9 cellular contexts compared by ENCODE assay signal in the genomic region with DNA sequence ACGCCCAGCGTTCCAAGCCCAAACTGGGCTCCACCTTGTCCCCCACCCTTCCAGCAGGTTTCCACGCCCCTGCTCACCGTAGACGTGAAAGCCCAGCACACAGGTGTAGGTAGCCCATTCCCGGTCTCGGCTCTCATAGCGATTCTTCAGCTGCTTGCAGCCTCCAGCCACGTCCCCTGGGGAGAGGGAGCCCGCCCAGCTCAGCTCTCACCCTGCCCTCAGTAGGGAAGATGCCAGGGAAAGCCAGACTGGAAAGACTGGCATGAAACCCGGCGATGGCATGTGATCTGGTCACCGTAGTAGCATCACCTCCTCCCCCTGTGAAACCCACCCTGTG. TPM values are rescaled to one million over a fixed set of nuclear protein-coding genes. Genes with fewer than 3 reads are reported as not detected.
A peak's percentile ranks its signal among the peaks of the same experiment; 100 is the strongest.
DNase-seq lines count a peak whose midpoint lies in the region; ATAC-seq, FAIRE-seq and TF ChIP-seq lines count a peak whose summit lies in the region.
"Had no signal": no experiment of that assay in that cellular context is flagged by ENCODE, and none has a peak within 500 bp of the region (broad histone marks: within the 10 kb centered on the region; RNA-seq: fewer than 3 reads in every experiment).

No MANE protein-coding gene starts in this region.

- no peak overlapping the region for H3K4me3 ChIP-seq in CD8-positive, alpha-beta T cell (ENCODE audit: low read depth, low read length)
- peak overlapping the region; percentile 76 to 100 (median 96) for H3K4me3 ChIP-seq in Peyer's patch
- H3K4me3 ChIP-seq in esophagus squamous epithelium, result peak overlapping the region; percentile 89 to 99 (median 94)
- H3K4me3 ChIP-seq in ovary, result peak overlapping the region; percentile 81
- H3K4me3 ChIP-seq: GM12878 had no signal

- peaks cover 21% of the 10 kb centered on the region for H3K4me1 ChIP-seq in CD8-positive, alpha-beta T cell (ENCODE audit: insufficient read depth, low read length)
- H3K4me1 ChIP-seq in Peyer's patch (peaks cover 6 to 40% (median 13%) of the 10 kb centered on the region in 4 donors), esophagus squamous epithelium (peaks cover 27 to 87% (median 33%) of the 10 kb centered on the region in 3 donors), ovary (ENCODE audit: insufficient read depth) (peaks cover 9% of the 10 kb centered on the region)

- no peaks in the 10 kb centered on the region for H3K27me3 Mint-ChIP-seq in CD8-positive, alpha-beta T cell (ENCODE audit: low read depth)

- no peak for ATAC-seq in CD8-positive, alpha-beta T cell
- ATAC-seq: GM12878 had no signal

- TF ChIP-seq CTCF in CD8-positive, alpha-beta T cell (IDR thresholded peaks at IDR 0.05), result no peak
- TF ChIP-seq CTCF in Peyer's patch (IDR thresholded peaks at IDR 0.05) (no peak), esophagus squamous epithelium (IDR thresholded peaks at IDR 0.05) (no peak), ovary (IDR thresholded peaks at IDR 0.05) (no peak), D721Med (IDR thresholded peaks at IDR 0.05; ENCODE audit: insufficient read depth, missing control alignments) (no peak)

- no peak for FAIRE-seq in D721Med (lab: Jason Lieb, UNC)
- FAIRE-seq: GM12878 had no signal

- peak overlapping the region; percentile 38 for H3K27ac Mint-ChIP-seq in CD8-positive, alpha-beta T cell

- H3K9me3 Mint-ChIP-seq in CD8-positive, alpha-beta T cell, result no peaks in the 10 kb centered on the region

- no peaks in the 10 kb centered on the region for H3K27me3 ChIP-seq in CD8-positive, alpha-beta T cell (ENCODE audit: insufficient read depth, low read length)
- no peaks in the 10 kb centered on the region for H3K27me3 ChIP-seq in Peyer's patch
- H3K27me3 ChIP-seq in esophagus squamous epithelium, result no peaks in the 10 kb centered on the region
- no peaks in the 10 kb centered on the region for H3K27me3 ChIP-seq in ovary

- CTCF ChIA-PET in CD8-positive, alpha-beta T cell (lab: Charles Lee), result interaction anchor here (1.4 to 4.7 kb wide), 3 partner anchors 11 to 179 kb away, joined by 3 to 37 read pairs (median 7); partner anchors contain the start of gene TUT1

- TF ChIP-seq POLR2A in Peyer's patch (IDR thresholded peaks at IDR 0.05), result no peak
- TF ChIP-seq POLR2A in esophagus squamous epithelium (IDR thresholded peaks at IDR 0.05), result no peak
- TF ChIP-seq POLR2A in ovary (IDR thresholded peaks at IDR 0.05), result no peak

- intact Hi-C loops in CD8-positive, alpha-beta T cell (cut with DNase I, micrococcal nuclease), result loop anchor here (1.0 to 5.0 kb wide), 3 partner anchors 8 to 1234 kb away; partner anchors contain the start of genes ATL3 (in 1 of the 2) and MARK2 (in 1 of the 2)
- intact Hi-C loops in esophagus squamous epithelium (cut with DNase I) (no loop called here), ovary (cut with DNase I) (no loop called here)

- DNase-seq in CD8-positive, alpha-beta T cell, result no peak
- DNase-seq in Peyer's patch, result no peak
- DNase-seq in esophagus squamous epithelium (lab: John Stamatoyannopoulos, UW), result no peak
- DNase-seq in ovary, result peak; percentile 45 to 62 (median 56)
- no peak for DNase-seq in D721Med (ENCODE audit: insufficient read length, low spot score)
- no peak for DNase-seq in hypothalamus (lab: John Stamatoyannopoulos, UW)
- DNase-seq in occipital lobe (lab: John Stamatoyannopoulos, UW), result no peak
- DNase-seq in NCI-H1092 treated with DMSO at 0.1 percent for 48 hours (lab: John Stamatoyannopoulos, UW), result no peak

- peaks cover 26% of the 10 kb centered on the region for H3K36me3 ChIP-seq in CD8-positive, alpha-beta T cell (ENCODE audit: insufficient read depth, low read length)
- H3K36me3 ChIP-seq in Peyer's patch, result peaks cover 0 to 19% (median 0%) of the 10 kb centered on the region in 3 donors
- peaks cover 9 to 54% (median 10%) of the 10 kb centered on the region in 3 donors for H3K36me3 ChIP-seq in esophagus squamous epithelium
- H3K36me3 ChIP-seq in ovary, result no peaks in the 10 kb centered on the region

- H3K27ac ChIP-seq in CD8-positive, alpha-beta T cell (ENCODE audit: low read depth, low read length), result no peak overlapping the region
- H3K27ac ChIP-seq in Peyer's patch, result peak overlapping the region; percentile 94 to 99 (median 98)
- H3K27ac ChIP-seq in esophagus squamous epithelium, result peak overlapping the region; percentile 95 to 99 (median 98)
- H3K27ac ChIP-seq in ovary, result peak overlapping the region; percentile 42 to 95

- no peak for TF ChIP-seq EP300 in ovary (IDR thresholded peaks at IDR 0.05)

- WGBS in esophagus squamous epithelium, 2 donors, result 44% methylated on average over 9 of the region's 13 CpGs; no CpG with 5 or more reads in 1 of the 2 donors
- 9 to 22% (median 15%) methylated on average over 13 of the region's 13 CpGs for WGBS in ovary, 3 donors

- H3K9me3 ChIP-seq in CD8-positive, alpha-beta T cell (ENCODE audit: low read length), result no peaks in the 10 kb centered on the region
- H3K9me3 ChIP-seq in Peyer's patch (no peaks in the 10 kb centered on the region), esophagus squamous epithelium (no peaks in the 10 kb centered on the region), ovary (no peaks in the 10 kb centered on the region)

- peaks cover 58% of the 10 kb centered on the region for H3K4me1 Mint-ChIP-seq in CD8-positive, alpha-beta T cell (ENCODE audit: low read depth)

- POLR2A ChIA-PET in CD8-positive, alpha-beta T cell (lab: Charles Lee), result interaction anchor here (0.7 to 3.3 kb wide), 7 partner anchors 12 to 253 kb away, joined by 3 to 13 read pairs (median 4); partner anchors contain the start of genes C11orf98, CSKMT, EEF1G and HNRNPUL2

- H3K4me3 Mint-ChIP-seq in CD8-positive, alpha-beta T cell, result peak overlapping the region; percentile 61

- H3K36me3 Mint-ChIP-seq in CD8-positive, alpha-beta T cell, result peaks cover 76% of the 10 kb centered on the region

RNA-seq across cellular contexts. Expression of gene MTA2, which starts 1.4 kb away (rescaled TPM):
- 100 to 1,000 TPM; 148 to 154 TPM for total RNA-seq in CD8-positive, alpha-beta T cell
- total RNA-seq in Peyer's patch (10 to 100 TPM; 47.9 to 74.7 (median 58.9) TPM), esophagus squamous epithelium (100 to 1,000 TPM; 103 to 132 (median 111) TPM), ovary (100 to 1,000 TPM in 3 of 7 donors, 10 to 100 TPM in 4; 41.5 to 130 (median 89.8) TPM), occipital lobe (129 TPM)
- 10 to 100 TPM; 54.2 to 90.4 TPM for polyA plus RNA-seq in ovary

RNA-seq across cellular contexts. Expression of gene EML3, which starts 9.5 kb away (rescaled TPM):
- 100 to 1,000 TPM; 167 to 189 TPM for total RNA-seq in CD8-positive, alpha-beta T cell
- total RNA-seq in Peyer's patch, result 100 to 1,000 TPM in 1 of 4 donors, 10 to 100 TPM in 3; 41.3 to 128 (median 59.8) TPM
- total RNA-seq in esophagus squamous epithelium, result 10 to 100 TPM; 34.7 to 58.6 (median 53.6) TPM
- total RNA-seq in ovary, result 100 to 1,000 TPM in 3 of 7 donors, 10 to 100 TPM in 4; 38.1 to 138 (median 96.0) TPM
- polyA plus RNA-seq in ovary, result 10 to 100 TPM; 29.9 to 59.1 TPM
- 4.5 TPM for total RNA-seq in occipital lobe

RNA-seq across cellular contexts. Expression of gene ROM1, which starts 10.0 kb away (rescaled TPM):
- 1 to 10 TPM; 1.7 to 2.1 TPM for total RNA-seq in CD8-positive, alpha-beta T cell
- total RNA-seq in Peyer's patch, result 1 to 10 TPM in 3 of 4 donors, not detected in 1; 1.9 to 3.9 (median 1.9) TPM
- 10 to 100 TPM in 1 of 4 donors, 1 to 10 TPM in 3; 5.5 to 10.8 (median 7.2) TPM for total RNA-seq in esophagus squamous epithelium
- 10 to 100 TPM in 4 of 7 donors, 1 to 10 TPM in 3; 9.2 to 22.4 (median 10.8) TPM for total RNA-seq in ovary
- polyA plus RNA-seq in ovary, result 10 to 100 TPM; 10.4 to 15.9 TPM
- 3.1 TPM for total RNA-seq in occipital lobe

RNA-seq across cellular contexts. Expression of gene TUT1, which starts 11.7 kb away (rescaled TPM):
- 10 to 100 TPM; 15.3 to 17.7 TPM for total RNA-seq in CD8-positive, alpha-beta T cell
- 10 to 100 TPM in 3 of 4 donors, 1 to 10 TPM in 1; 5.0 to 29.4 (median 17.5) TPM for total RNA-seq in Peyer's patch
- 10 to 100 TPM in 1 of 4 donors, 1 to 10 TPM in 3; 5.0 to 12.7 (median 8.0) TPM for total RNA-seq in esophagus squamous epithelium
- total RNA-seq in ovary, result 10 to 100 TPM in 5 of 7 donors, 1 to 10 TPM in 2; 6.9 to 27.3 (median 21.1) TPM
- 10 to 100 TPM in 1 of 2 donors, 1 to 10 TPM in 1; 5.9 to 18.3 TPM for polyA plus RNA-seq in ovary
- total RNA-seq in occipital lobe, result 4.5 TPM

RNA-seq across cellular contexts. Expression of gene B3GAT3, which starts 18.7 kb away (rescaled TPM):
- 10 to 100 TPM; 41.7 to 44.0 TPM for total RNA-seq in CD8-positive, alpha-beta T cell
- total RNA-seq in Peyer's patch (10 to 100 TPM; 26.6 to 88.3 (median 38.0) TPM), esophagus squamous epithelium (10 to 100 TPM in 3 of 4 donors, 1 to 10 TPM in 1; 8.6 to 17.2 (median 12.9) TPM), ovary (10 to 100 TPM; 16.6 to 56.6 (median 33.9) TPM), occipital lobe (21.4 TPM)
- 10 to 100 TPM in 1 of 2 donors, 1 to 10 TPM in 1; 1.3 to 29.2 TPM for polyA plus RNA-seq in ovary

Comparison
In these comparisons a context has a peak if more than half of its experiments do, and no peak if none do; other contexts are left out.
1. DNase-seq: peak in ovary (5 of 5); none in CD8-positive, alpha-beta T cell (0 of 7), Peyer's patch (0 of 3), esophagus squamous epithelium (single experiment), D721Med (single experiment), hypothalamus (0 of 51), occipital lobe (single experiment) and NCI-H1092 treated with DMSO at 0.1 percent for 48 hours (single experiment).
2. intact Hi-C loops: an anchor here in CD8-positive, alpha-beta T cell (1.0 to 5.0 kb wide); none called in esophagus squamous epithelium and ovary.